17 cellular contexts compared by ENCODE assay signal in genomic region chr9:81530846-81531245, GRCh38.
DNase-seq lines count a peak whose midpoint lies in the region; ATAC-seq, FAIRE-seq and TF ChIP-seq lines count a peak whose summit lies in the region.
"Had no signal": no experiment of that assay in that cellular context is flagged by ENCODE, and none has a peak within 500 bp of the region (broad histone marks: within the 10 kb centered on the region; RNA-seq: fewer than 3 reads in every experiment).

No MANE protein-coding gene starts in this region.

- WGBS in hepatocyte (ENCODE audit: low lambda C conversion rate, missing lambda C conversion rate) = 96% methylated on average over 4 of the region's 4 CpGs

- no peaks in the 10 kb centered on the region for H3K36me3 Mint-ChIP-seq in stimulated activated memory B cell treated with anti-CD40 and anti-IgM and Interleukin-4, amounts not matched to agents 10 μg/mL and 1 μg/mL and 100 μg/mL, for 72 hours
- H3K36me3 Mint-ChIP-seq: CD8-positive, alpha-beta memory T cell had no signal

- peaks cover 15% of the 10 kb centered on the region for H3F3A ChIP-seq in PC-9 (ENCODE audit: insufficient read depth, low read depth)

- H3K27ac ChIP-seq in hepatocyte = peak overlapping the region; percentile 33
- no peak overlapping the region for H3K27ac ChIP-seq in PC-9

- H3K79me2 ChIP-seq in hepatocyte = no peaks in the 10 kb centered on the region
- no peaks in the 10 kb centered on the region for H3K79me2 ChIP-seq in PC-9 (ENCODE audit: low read depth)

- H3K9me2 ChIP-seq in hepatocyte (replicated peaks; ENCODE audit: insufficient read depth) (no peaks in the 10 kb centered on the region), PC-9 (ENCODE audit: insufficient read depth) (no peaks in the 10 kb centered on the region)

- TF ChIP-seq CTCF in hepatocyte (IDR thresholded peaks at IDR 0.05; ENCODE audit: poor library complexity) (no peak), PC-9 (conservative IDR thresholded peaks at IDR 0.05) (no peak)

- H3K27ac Mint-ChIP-seq in stimulated activated memory B cell treated with anti-CD40 and anti-IgM and Interleukin-4, amounts not matched to agents 10 μg/mL and 1 μg/mL and 100 μg/mL, for 72 hours = peak overlapping the region; percentile 82
- H3K27ac Mint-ChIP-seq: GM23338, H9 had no signal

- POLR2A ChIA-PET in PC-9 (lab: Charles Lee; ENCODE audit: unreplicated experiment) = no interaction called here

- peak; percentile 93 for FAIRE-seq in RCC 7860 (lab: Jason Lieb, UNC)
- FAIRE-seq: A204.1, HepG2, HTR-8/SVneo had no signal

- intact Hi-C loops in PC-9 (cut with micrococcal nuclease; ENCODE audit: unreplicated experiment) = no loop called here

- CTCF ChIA-PET in PC-9 (lab: Charles Lee) = no interaction called here

- no peak overlapping the region for H3K4me3 Mint-ChIP-seq in stimulated activated memory B cell treated with anti-CD40 and anti-IgM and Interleukin-4, amounts not matched to agents 10 μg/mL and 1 μg/mL and 100 μg/mL, for 72 hours
- H3K4me3 Mint-ChIP-seq: CD8-positive, alpha-beta memory T cell; GM23338; H9 had no signal

- H2AFZ ChIP-seq in hepatocyte (no peak overlapping the region), PC-9 (no peak overlapping the region)

- peaks cover 40% of the 10 kb centered on the region for H3K4me1 Mint-ChIP-seq in stimulated activated memory B cell treated with anti-CD40 and anti-IgM and Interleukin-4, amounts not matched to agents 10 μg/mL and 1 μg/mL and 100 μg/mL, for 72 hours
- H3K4me1 Mint-ChIP-seq: CD8-positive, alpha-beta memory T cell had no signal

- H3K4me3 ChIP-seq in hepatocyte (no peak overlapping the region), PC-9 (no peak overlapping the region)
- H3K4me3 ChIP-seq: GM23338 had no signal

- BruUV-seq in PC-9 (replicated peaks; lab: Mats Ljungman, UMichigan) = no TSS peak

- H3K36me3 ChIP-seq in hepatocyte (replicated peaks; ENCODE audit: insufficient read depth, low read depth) (no peaks in the 10 kb centered on the region), PC-9 (ENCODE audit: low read depth) (no peaks in the 10 kb centered on the region)

- H3K9me3 Mint-ChIP-seq in stimulated activated memory B cell treated with anti-CD40 and anti-IgM and Interleukin-4, amounts not matched to agents 10 μg/mL and 1 μg/mL and 100 μg/mL, for 72 hours = no peaks in the 10 kb centered on the region
- H3K9me3 Mint-ChIP-seq: GM23338, H9 had no signal

- H3K4me2 ChIP-seq in hepatocyte (no peak overlapping the region), PC-9 (no peak overlapping the region)
- H3K4me2 ChIP-seq: GM23338 had no signal

- H3K4me1 ChIP-seq in hepatocyte (ENCODE audit: insufficient read depth) (peaks cover 5% of the 10 kb centered on the region), PC-9 (replicated peaks; ENCODE audit: insufficient read depth) (peaks cover 35% of the 10 kb centered on the region)
- H3K4me1 ChIP-seq: Caco-2 had no signal

- H4K20me1 ChIP-seq in hepatocyte (ENCODE audit: insufficient read depth, poor library complexity, severe bottlenecking) (no peaks in the 10 kb centered on the region), PC-9 (ENCODE audit: insufficient read depth) (no peaks in the 10 kb centered on the region)

- ATAC-seq in GM18520 (IDR thresholded peaks at IDR 0.05; ENCODE audit: unreplicated experiment) = peak; percentile 10
- ATAC-seq in stimulated activated memory B cell treated with anti-CD40 and anti-IgM and Interleukin-4, amounts not matched to agents 10 μg/mL and 1 μg/mL and 100 μg/mL, for 72 hours = peak; percentile 50
- ATAC-seq in GM21526 (IDR thresholded peaks at IDR 0.05; ENCODE audit: low FRiP score, unreplicated experiment) = no peak
- no peak for ATAC-seq in GM19324 (IDR thresholded peaks at IDR 0.05; ENCODE audit: low FRiP score, unreplicated experiment)
- ATAC-seq: GM23338, HepG2 had no signal

- H3K27me3 Mint-ChIP-seq in stimulated activated memory B cell treated with anti-CD40 and anti-IgM and Interleukin-4, amounts not matched to agents 10 μg/mL and 1 μg/mL and 100 μg/mL, for 72 hours = no peaks in the 10 kb centered on the region

- H3K27me3 ChIP-seq in hepatocyte (no peaks in the 10 kb centered on the region), PC-9 (ENCODE audit: insufficient read depth, low read depth) (no peaks in the 10 kb centered on the region)

- DNase-seq in RCC 7860 (ENCODE audit: low spot score) (peak; percentile 62), hepatocyte (ENCODE audit: low spot score) (no peak), PC-9 (no peak)
- no peak for DNase-seq in activated CD4-positive, alpha-beta T cell treated with anti-CD3 and anti-CD28 coated beads for 4 hours
- DNase-seq: Caco-2; CD8-positive, alpha-beta memory T cell; DND-41; GDM1; H9 had no signal

- no peaks in the 10 kb centered on the region for H3K9me3 ChIP-seq in hepatocyte (ENCODE audit: low read depth)
- H3K9me3 ChIP-seq in PC-9 (ENCODE audit: insufficient read depth, low read depth) = peaks cover 9% of the 10 kb centered on the region; the same call in 1 of the 2 replicates
- H3K9me3 ChIP-seq: Caco-2 had no signal

Comparison
In these comparisons a context has a peak if more than half of its experiments do, and no peak if none do; other contexts are left out.
1. ATAC-seq: peak in GM18520 (single experiment) and stimulated activated memory B cell treated with anti-CD40 and anti-IgM and Interleukin-4, amounts not matched to agents 10 μg/mL and 1 μg/mL and 100 μg/mL, for 72 hours (single experiment); none in GM21526 (single experiment) and GM19324 (single experiment).